Comparison of ENCODE assay signal across 31 cellular contexts in genomic region chr16:85648070-85648714, GRCh38. TPM values are rescaled to one million over a fixed set of nuclear protein-coding genes. Genes with fewer than 3 reads are reported as not detected.
"Had no signal": no experiment of that assay in that cellular context is flagged by ENCODE, and none has a peak within 500 bp of the region (broad histone marks: within the 10 kb centered on the region; RNA-seq: fewer than 3 reads in every experiment).

No MANE protein-coding gene starts in this region.

- H3K4me3 Mint-ChIP-seq: activated CD4-positive, alpha-beta memory T cell treated with anti-CD3 and anti-CD28 coated beads, Interleukin-2, amount 10 ng/mL, durations not matched to agents 7 days and 5 days; activated CD4-positive, alpha-beta T cell treated with anti-CD3 and anti-CD28 coated beads, Interleukin-2, amount 10 ng/mL, durations not matched to agents 7 days and 5 days; activated naive CD4-positive, alpha-beta T cell treated with anti-CD3 and anti-CD28 coated beads, Interleukin-2, amount 10 ng/mL, durations not matched to agents 7 days and 5 days; activated naive CD8-positive, alpha-beta T cell treated with anti-CD3 and anti-CD28 coated beads, Interleukin-2, amount 10 ng/mL, durations not matched to agents 7 days and 5 days; activated T-cell treated with anti-CD3 and anti-CD28 coated beads, Interleukin-2, amount 50 U/mL, for 24 hours; naive thymus-derived CD8-positive, alpha-beta T cell; WTC11 had no signal

- H3K9me3 ChIP-seq: ascending aorta, gastrocnemius medialis, left lung, lower lobe of right lung, testis, transverse colon, vagina had no signal

- H3K36me3 Mint-ChIP-seq: activated naive CD4-positive, alpha-beta T cell treated with anti-CD3 and anti-CD28 coated beads, Interleukin-2, amount 10 ng/mL, durations not matched to agents 7 days and 5 days; activated naive CD8-positive, alpha-beta T cell treated with anti-CD3 and anti-CD28 coated beads, Interleukin-2, amount 10 ng/mL, durations not matched to agents 7 days and 5 days had no signal

- FAIRE-seq: islet of Langerhans had no signal

- DNase-seq: activated CD4-positive, alpha-beta memory T cell treated with anti-CD3 and anti-CD28 coated beads, Interleukin-2, amount 10 ng/mL, durations not matched to agents 7 days and 5 days; activated CD4-positive, alpha-beta T cell treated with anti-CD3 and anti-CD28 coated beads for 1 hour; activated CD4-positive, alpha-beta T cell treated with anti-CD3 and anti-CD28 coated beads, Interleukin-2, amount 10 ng/mL, durations not matched to agents 7 days and 5 days; activated CD8-positive, alpha-beta memory T cell treated with anti-CD3 and anti-CD28 coated beads, Interleukin-2, amount 50 U/mL, for 48 hours; activated gamma-delta T cell; activated naive CD4-positive, alpha-beta T cell treated with anti-CD3 and anti-CD28 coated beads, Interleukin-2, amount 10 ng/mL, durations not matched to agents 7 days and 5 days; activated naive CD8-positive, alpha-beta T cell treated with anti-CD3 and anti-CD28 coated beads, Interleukin-2, amount 10 ng/mL, durations not matched to agents 7 days and 5 days; activated T-cell treated with anti-CD3 and anti-CD28 coated beads, Interleukin-2, amount 50 U/mL, for 24 hours; dorsolateral prefrontal cortex; effector memory CD4-positive, alpha-beta T cell; erythroblast; gastrocnemius medialis; glutamatergic neuron; left lung; lower lobe of right lung; mesenchymal stem cell; naive thymus-derived CD8-positive, alpha-beta T cell; stimulated activated CD4-positive, alpha-beta T cell treated with anti-CD3 and anti-CD28 coated beads, Interleukin-12 subunit alpha, Interleukin-12 subunit beta, amount 100 ng/mL, for 4 hours; stimulated activated CD4-positive, alpha-beta T cell treated with anti-CD3 and anti-CD28 coated beads, Interleukin-4, amount 100 ng/mL, for 1 hour; stimulated activated naive CD8-positive, alpha-beta T cell treated with anti-CD3 and anti-CD28 coated beads, Interleukin-15, Interleukin-2, amounts not matched to agents 100 U/mL and 50 U/mL, for 24 hours; testis; transverse colon had no signal

- ATAC-seq: gastrocnemius medialis; left lung; lower lobe of right lung; naive thymus-derived CD8-positive, alpha-beta T cell; sciatic nerve; stimulated activated naive CD8-positive, alpha-beta T cell treated with anti-CD3 and anti-CD28 coated beads, Interleukin-15, Interleukin-2, amounts not matched to agents 100 U/mL and 50 U/mL, for 24 hours; WTC11 had no signal

- H3K4me3 ChIP-seq: ascending aorta, cardiac muscle cell, coronary artery, dorsolateral prefrontal cortex, gastrocnemius medialis, left lung, lower lobe of right lung, skin epidermis, testis, transverse colon, vagina had no signal

- H3K9me3 Mint-ChIP-seq: activated CD4-positive, alpha-beta memory T cell treated with anti-CD3 and anti-CD28 coated beads, Interleukin-2, amount 10 ng/mL, durations not matched to agents 7 days and 5 days; activated CD4-positive, alpha-beta T cell treated with anti-CD3 and anti-CD28 coated beads, Interleukin-2, amount 10 ng/mL, durations not matched to agents 7 days and 5 days; activated naive CD4-positive, alpha-beta T cell treated with anti-CD3 and anti-CD28 coated beads, Interleukin-2, amount 10 ng/mL, durations not matched to agents 7 days and 5 days; activated naive CD8-positive, alpha-beta T cell treated with anti-CD3 and anti-CD28 coated beads, Interleukin-2, amount 10 ng/mL, durations not matched to agents 7 days and 5 days; activated T-cell treated with anti-CD3 and anti-CD28 coated beads, Interleukin-2, amount 50 U/mL, for 24 hours; brain; naive thymus-derived CD8-positive, alpha-beta T cell; WTC11 had no signal

- H3K27me3 Mint-ChIP-seq: activated CD4-positive, alpha-beta memory T cell treated with anti-CD3 and anti-CD28 coated beads, Interleukin-2, amount 10 ng/mL, durations not matched to agents 7 days and 5 days; activated CD4-positive, alpha-beta T cell treated with anti-CD3 and anti-CD28 coated beads, Interleukin-2, amount 10 ng/mL, durations not matched to agents 7 days and 5 days; activated naive CD4-positive, alpha-beta T cell treated with anti-CD3 and anti-CD28 coated beads, Interleukin-2, amount 10 ng/mL, durations not matched to agents 7 days and 5 days; activated naive CD8-positive, alpha-beta T cell treated with anti-CD3 and anti-CD28 coated beads, Interleukin-2, amount 10 ng/mL, durations not matched to agents 7 days and 5 days; activated T-cell treated with anti-CD3 and anti-CD28 coated beads, Interleukin-2, amount 50 U/mL, for 24 hours; naive thymus-derived CD8-positive, alpha-beta T cell had no signal

- H3K27ac Mint-ChIP-seq: activated CD4-positive, alpha-beta memory T cell treated with anti-CD3 and anti-CD28 coated beads, Interleukin-2, amount 10 ng/mL, durations not matched to agents 7 days and 5 days; activated naive CD4-positive, alpha-beta T cell treated with anti-CD3 and anti-CD28 coated beads, Interleukin-2, amount 10 ng/mL, durations not matched to agents 7 days and 5 days; activated naive CD8-positive, alpha-beta T cell treated with anti-CD3 and anti-CD28 coated beads, Interleukin-2, amount 10 ng/mL, durations not matched to agents 7 days and 5 days had no signal

- H3K36me3 ChIP-seq: vagina had no signal

- H3K27ac ChIP-seq: ascending aorta, coronary artery, dorsolateral prefrontal cortex, gastrocnemius medialis, left lung, lower lobe of right lung, skin epidermis, testis, transverse colon, vagina had no signal

- H3K27me3 ChIP-seq: ascending aorta, cardiac muscle cell, dorsolateral prefrontal cortex, gastrocnemius medialis, left lung, testis, transverse colon, vagina had no signal

RNA-seq across cellular contexts. Expression of gene GINS2, which starts 40.6 kb away (rescaled TPM):
- total RNA-seq: ascending aorta had no signal
